ENCODE assay signal across 12 cellular contexts in genomic region chr3:171309906-171310359, GRCh38.
DNase-seq lines count a peak whose midpoint lies in the region; ATAC-seq, FAIRE-seq and TF ChIP-seq lines count a peak whose summit lies in the region.
"Had no signal": no experiment of that assay in that cellular context is flagged by ENCODE, and none has a peak within 500 bp of the region (broad histone marks: within the 10 kb centered on the region; RNA-seq: fewer than 3 reads in every experiment).

No MANE protein-coding gene starts in this region.

- H3K4me1 ChIP-seq in IMR-90 (ENCODE audit: control insufficient read depth, insufficient read depth, low read length) = peaks cover 1% of the 10 kb centered on the region; the same call in 1 of the 2 replicates

- peaks cover 4% of the 10 kb centered on the region for H3K36me3 Mint-ChIP-seq in activated naive CD4-positive, alpha-beta T cell treated with anti-CD3 and anti-CD28 coated beads, Interleukin-2, amount 50 U/mL, for 24 hours
- H3K36me3 Mint-ChIP-seq: stimulated activated naive B cell treated with anti-CD40 and anti-IgM and Interleukin-4, amounts not matched to agents 10 μg/mL and 1 μg/mL and 100 μg/mL, for 72 hours had no signal

- no peaks in the 10 kb centered on the region for H3K9me3 ChIP-seq in IMR-90 (ENCODE audit: control insufficient read depth, insufficient read depth, low read length)
- H3K9me3 ChIP-seq: adrenal gland had no signal

- H3K4me3 ChIP-seq in IMR-90 (ENCODE audit: insufficient read depth, low read depth, low read length) (no peak overlapping the region), epithelial cell of esophagus (ENCODE audit: low read length) (no peak overlapping the region)
- H3K4me3 ChIP-seq: adrenal gland had no signal

- CTCF ChIA-PET in IMR-90 (lab: Yijun Ruan, JAX) = interaction anchor here (0.7 to 0.9 kb wide), 2 partner anchors 75 to 260 kb away, joined by 3 to 4 read pairs; no protein-coding TSS in a partner anchor

- H3K9ac ChIP-seq in IMR-90 (ENCODE audit: low read depth, low read length) = no peak overlapping the region

- H3K27me3 Mint-ChIP-seq in activated naive CD4-positive, alpha-beta T cell treated with anti-CD3 and anti-CD28 coated beads, Interleukin-2, amount 50 U/mL, for 24 hours = no peaks in the 10 kb centered on the region

- H2BK15ac ChIP-seq in IMR-90 (ENCODE audit: low read depth, low read length) = no peak overlapping the region

- BruUV-seq in IMR-90 (replicated peaks; lab: Mats Ljungman, UMichigan) = no TSS peak

- H3K27ac ChIP-seq in IMR-90 (ENCODE audit: insufficient read depth, low read length) = no peak overlapping the region
- H3K27ac ChIP-seq: adrenal gland had no signal

- intact Hi-C loops in IMR-90 (cut with micrococcal nuclease) = no loop called here

- H3K56ac ChIP-seq in IMR-90 (ENCODE audit: extremely low read depth, insufficient read depth, low read length) = no peak overlapping the region

- H2BK120ac ChIP-seq in IMR-90 (ENCODE audit: low read depth, low read length) = no peak overlapping the region

- no peak overlapping the region for H3K14ac ChIP-seq in IMR-90 (replicated peaks; ENCODE audit: low read depth, low read length)

- no peak overlapping the region for H4K91ac ChIP-seq in IMR-90 (ENCODE audit: insufficient read depth, low read depth, low read length)

- ATAC-seq in IMR-90 (ENCODE audit: low read depth) = peak; percentile 85
- ATAC-seq: sciatic nerve; stimulated activated naive B cell treated with anti-CD40 and anti-IgM and Interleukin-4, amounts not matched to agents 10 μg/mL and 1 μg/mL and 100 μg/mL, for 72 hours had no signal

- H2BK20ac ChIP-seq in IMR-90 (ENCODE audit: low read depth, low read length) = no peak overlapping the region

- no peak overlapping the region for H4K5ac ChIP-seq in IMR-90 (ENCODE audit: low read depth, low read length)

- no peak overlapping the region for H3K4ac ChIP-seq in IMR-90 (ENCODE audit: low read depth, low read length)

- peaks cover 88% of the 10 kb centered on the region for H3K4me1 Mint-ChIP-seq in activated naive CD4-positive, alpha-beta T cell treated with anti-CD3 and anti-CD28 coated beads, Interleukin-2, amount 50 U/mL, for 24 hours
- H3K4me1 Mint-ChIP-seq: stimulated activated naive B cell treated with anti-CD40 and anti-IgM and Interleukin-4, amounts not matched to agents 10 μg/mL and 1 μg/mL and 100 μg/mL, for 72 hours had no signal

- H3K18ac ChIP-seq in IMR-90 (ENCODE audit: low read depth, low read length) = no peak overlapping the region

- no peaks in the 10 kb centered on the region for H3K9me1 ChIP-seq in IMR-90 (ENCODE audit: insufficient read depth, low read length)

- no peak overlapping the region for H3K4me2 ChIP-seq in IMR-90 (ENCODE audit: low read depth, low read length)

- TF ChIP-seq CTCF in IMR-90 (conservative IDR thresholded peaks at IDR 0.05; ENCODE audit: low read depth, low read length) (no peak), epithelial cell of esophagus (IDR thresholded peaks at IDR 0.05; ENCODE audit: insufficient read depth, low read depth, low read length, missing control alignments) (no peak)

- no peaks in the 10 kb centered on the region for H3K36me3 ChIP-seq in IMR-90 (ENCODE audit: control insufficient read depth, insufficient read depth, low read length)
- H3K36me3 ChIP-seq: adrenal gland had no signal

- no peak overlapping the region for H2AK5ac ChIP-seq in IMR-90 (ENCODE audit: low read depth, low read length)

- TF ChIP-seq POLR2A in IMR-90 (IDR thresholded peaks at IDR 0.05; ENCODE audit: low read depth, low read length) = no peak

- in situ Hi-C loops in IMR-90 (cut with MboI; ENCODE audit: low sequenced_read_pairs) = no loop called here

- dilution Hi-C loops in IMR-90 (cut with HindIII; ENCODE audit: low sequenced_read_pairs, unreplicated experiment) = no loop called here

- peaks cover 5% of the 10 kb centered on the region for H3K9me3 Mint-ChIP-seq in activated naive CD4-positive, alpha-beta T cell treated with anti-CD3 and anti-CD28 coated beads, Interleukin-2, amount 50 U/mL, for 24 hours

- TF ChIP-seq RAD21 in IMR-90 (IDR thresholded peaks at IDR 0.05; ENCODE audit: low read length) = no peak

- no peak overlapping the region for H4K8ac ChIP-seq in IMR-90 (ENCODE audit: low read depth in 2 of 2, low read length in 2 of 2)

- H4K20me1 ChIP-seq in IMR-90 (ENCODE audit: insufficient read depth, low read length) = no peaks in the 10 kb centered on the region; the same call in 1 of the 2 replicates

- H3K79me1 ChIP-seq in IMR-90 (ENCODE audit: low read depth in 1 of 2, low read length in 2 of 2) = no peaks in the 10 kb centered on the region

- H3K27ac Mint-ChIP-seq in activated naive CD4-positive, alpha-beta T cell treated with anti-CD3 and anti-CD28 coated beads, Interleukin-2, amount 50 U/mL, for 24 hours = peak overlapping the region; percentile 48
- H3K27ac Mint-ChIP-seq: stimulated activated naive B cell treated with anti-CD40 and anti-IgM and Interleukin-4, amounts not matched to agents 10 μg/mL and 1 μg/mL and 100 μg/mL, for 72 hours had no signal

- no peak overlapping the region for H2AFZ ChIP-seq in IMR-90 (replicated peaks; ENCODE audit: low read length, poor library complexity)

- no peak for FAIRE-seq in urothelium cell line (lab: Jason Lieb, UNC)

- H3K27me3 ChIP-seq in IMR-90 (ENCODE audit: control insufficient read depth, insufficient read depth, low read length) = no peaks in the 10 kb centered on the region
- H3K27me3 ChIP-seq: adrenal gland had no signal

- no peak for DNase-seq in activated naive CD4-positive, alpha-beta T cell treated with Interleukin-2 at 50 U/mL for 16 hours
- DNase-seq in IMR-90 = peak; percentile 77
- peak; percentile 79 for DNase-seq in epithelial cell of esophagus (ENCODE audit: low read depth)
- DNase-seq in urothelium cell line (ENCODE audit: low spot score) = peak; percentile 26
- DNase-seq in NCI-H2227 (lab: John Stamatoyannopoulos, UW; ENCODE audit: unreplicated experiment) = no peak
- no peak for DNase-seq in activated gamma-delta T cell (lab: John Stamatoyannopoulos, UW)
- no peak for DNase-seq in amygdala (lab: John Stamatoyannopoulos, UW)
- DNase-seq: adrenal gland; NCI-H510A; stimulated activated naive B cell treated with anti-CD40 and anti-IgM and Interleukin-4, amounts not matched to agents 10 μg/mL and 1 μg/mL and 100 μg/mL, for 72 hours had no signal

- no peak overlapping the region for H2AK9ac ChIP-seq in IMR-90 (replicated peaks; ENCODE audit: low read depth, low read length, poor library complexity)

- no peak overlapping the region for H2BK5ac ChIP-seq in IMR-90 (ENCODE audit: low read depth, low read length, poor library complexity, severe bottlenecking)

- no peak overlapping the region for H3K23ac ChIP-seq in IMR-90 (ENCODE audit: low read depth, low read length)

- no peak overlapping the region for H3K4me3 Mint-ChIP-seq in activated naive CD4-positive, alpha-beta T cell treated with anti-CD3 and anti-CD28 coated beads, Interleukin-2, amount 50 U/mL, for 24 hours
- H3K4me3 Mint-ChIP-seq: stimulated activated naive B cell treated with anti-CD40 and anti-IgM and Interleukin-4, amounts not matched to agents 10 μg/mL and 1 μg/mL and 100 μg/mL, for 72 hours had no signal

- POLR2A ChIA-PET in IMR-90 (lab: Charles Lee; ENCODE audit: unreplicated experiment) = no interaction called here

TF ChIP-seq in IMR-90, 13 proteins besides CTCF, POLR2A, EP300 and RAD21:
- TF ChIP-seq MXI1 (IDR thresholded peaks at IDR 0.05; ENCODE audit: borderline replicate concordance, low read depth, low read length) (no peak), ELK1 (IDR thresholded peaks at IDR 0.05; ENCODE audit: borderline replicate concordance, low read depth, low read length) (no peak), NFE2L2 (IDR thresholded peaks at IDR 0.05; ENCODE audit: low read depth, low read length) (no peak), MAZ (IDR thresholded peaks at IDR 0.05; ENCODE audit: borderline replicate concordance, low read depth, low read length) (no peak), SMC3 (IDR thresholded peaks at IDR 0.05; ENCODE audit: low read depth, low read length) (no peak), CEBPB (IDR thresholded peaks at IDR 0.05; ENCODE audit: low read depth, low read length) (peak; percentile 47; the same call in 1 of the 2 replicates), RCOR1 (IDR thresholded peaks at IDR 0.05; ENCODE audit: insufficient replicate concordance, low read length) (no peak), MAFK (IDR thresholded peaks at IDR 0.05; ENCODE audit: low read depth, low read length) (peak; percentile 72), FOS (IDR thresholded peaks at IDR 0.05; ENCODE audit: low read depth, low read length) (peak; percentile 58), CHD1 (IDR thresholded peaks at IDR 0.05; ENCODE audit: low read depth, low read length) (no peak), BHLHE40 (IDR thresholded peaks at IDR 0.05; ENCODE audit: low read depth, low read length) (no peak), USF2 (IDR thresholded peaks at IDR 0.05; ENCODE audit: low read depth, low read length) (no peak), RFX5 (IDR thresholded peaks at IDR 0.05; ENCODE audit: low read depth, low read length) (no peak)

Comparison
In these comparisons a context has a peak if more than half of its experiments do, and no peak if none do; other contexts are left out.
1. DNase-seq: peak in IMR-90 (single experiment), epithelial cell of esophagus (single experiment) and urothelium cell line (single experiment); none in activated naive CD4-positive, alpha-beta T cell treated with Interleukin-2 at 50 U/mL for 16 hours (single experiment), NCI-H2227 (single experiment), activated gamma-delta T cell (single experiment) and amygdala (0 of 56).